ENCODE assay signal across 11 cellular contexts in the genomic region with DNA sequence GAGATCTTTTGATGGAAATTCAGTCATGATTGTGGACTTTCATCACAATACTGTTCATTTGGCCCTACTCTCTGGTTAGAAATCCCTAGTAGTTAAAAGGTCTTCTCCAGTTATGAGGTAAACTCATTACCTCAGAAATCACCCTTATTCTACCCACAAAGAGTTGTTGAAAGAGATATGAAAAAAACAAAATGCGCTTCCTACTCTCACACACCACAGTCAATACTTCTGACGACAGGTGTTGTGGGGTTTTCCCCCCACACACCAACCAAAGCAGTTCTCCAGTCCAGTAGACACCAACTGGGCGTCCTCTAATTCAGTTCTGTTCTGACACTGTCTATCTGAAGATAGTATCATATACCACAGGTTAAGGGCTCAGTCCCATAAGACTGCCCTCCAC. TPM values are rescaled to one million over a fixed set of nuclear protein-coding genes. Genes with fewer than 3 reads are reported as not detected.
DNase-seq lines count a peak whose midpoint lies in the region; ATAC-seq and TF ChIP-seq lines count a peak whose summit lies in the region.
"Had no signal": no experiment of that assay in that cellular context is flagged by ENCODE, and none has a peak within 500 bp of the region (broad histone marks: within the 10 kb centered on the region; RNA-seq: fewer than 3 reads in every experiment).

No MANE protein-coding gene starts in this region.

- H3K27me3 ChIP-seq in stomach = no peaks in the 10 kb centered on the region
- H3K27me3 ChIP-seq in osteoblast (ENCODE audit: insufficient read depth, low read length) = no peaks in the 10 kb centered on the region

- H4K20me1 ChIP-seq in osteoblast (ENCODE audit: insufficient read depth, low read length) = no peaks in the 10 kb centered on the region

- H3K79me2 ChIP-seq in osteoblast (ENCODE audit: insufficient read depth, low read length) = no peaks in the 10 kb centered on the region

- H3K9me3 ChIP-seq in stomach (no peaks in the 10 kb centered on the region), osteoblast (ENCODE audit: low read depth, low read length) (no peaks in the 10 kb centered on the region)
- H3K9me3 ChIP-seq: HAP-1 had no signal

- DNase-seq in GM12864 (ENCODE audit: low read depth) (peak; percentile 51), stomach (no peak), NCI-H187 (lab: John Stamatoyannopoulos, UW) (no peak), osteoblast (ENCODE audit: insufficient read length, low spot score, missing footprints) (no peak), COLO829 (ENCODE audit: low spot score) (no peak)
- DNase-seq: hippocampal formation, midbrain had no signal

- ATAC-seq in GM19328 (IDR thresholded peaks at IDR 0.05; ENCODE audit: unreplicated experiment) (peak; percentile 90), HG02759 (IDR thresholded peaks at IDR 0.05; ENCODE audit: unreplicated experiment) (peak; percentile 100), HG03460 (IDR thresholded peaks at IDR 0.05; ENCODE audit: unreplicated experiment) (peak; percentile 86)

- no peak overlapping the region for H2AFZ ChIP-seq in osteoblast (ENCODE audit: low read length)

- no peak overlapping the region for H3K27ac ChIP-seq in stomach
- H3K27ac ChIP-seq in osteoblast (ENCODE audit: low read depth, low read length) = no peak overlapping the region

- intact Hi-C loops in stomach (cut with DNase I; ENCODE audit: low total_unique reads) = no loop called here

- H3K4me1 ChIP-seq in stomach (no peaks in the 10 kb centered on the region), osteoblast (ENCODE audit: insufficient read depth, low read length) (no peaks in the 10 kb centered on the region)
- H3K4me1 ChIP-seq: HAP-1 had no signal

- no peak for TF ChIP-seq EP300 in stomach (IDR thresholded peaks at IDR 0.05)

- H3K4me2 ChIP-seq in osteoblast (ENCODE audit: insufficient read depth, low read length) = no peak overlapping the region

- no peak for TF ChIP-seq CTCF in GM12864 (IDR thresholded peaks at IDR 0.05; ENCODE audit: low read depth, low read length, missing control alignments)
- TF ChIP-seq CTCF in stomach (IDR thresholded peaks at IDR 0.05) = no peak
- TF ChIP-seq CTCF in osteoblast (IDR thresholded peaks at IDR 0.05; ENCODE audit: extremely low read depth, low read depth, low read length) = no peak

- no peak for TF ChIP-seq POLR2A in stomach (IDR thresholded peaks at IDR 0.05)

- WGBS in stomach, 5 donors = 87 to 95% (median 92%) methylated on average over 3 of the region's 3 CpGs

- H3K4me3 ChIP-seq in GM12864 (ENCODE audit: low read depth, low read length) (no peak overlapping the region), stomach (no peak overlapping the region), osteoblast (ENCODE audit: insufficient read depth, low read length) (no peak overlapping the region)
- H3K4me3 ChIP-seq: HAP-1 had no signal

- no peaks in the 10 kb centered on the region for H3K36me3 ChIP-seq in stomach
- H3K36me3 ChIP-seq in osteoblast (ENCODE audit: insufficient read depth, low read length) = no peaks in the 10 kb centered on the region
- H3K36me3 ChIP-seq: HAP-1 had no signal

RNA-seq across cellular contexts. Expression of gene TRMT5, which starts 54.9 kb away (rescaled TPM):
- 1 to 10 TPM; 2.0 to 9.9 (median 4.2) TPM for total RNA-seq in stomach
- polyA plus RNA-seq in stomach = 1 to 10 TPM; 3.4 to 7.2 (median 4.2) TPM
- total RNA-seq in osteoblast = 11.2 and 13.8 TPM in 2 replicates

RNA-seq across cellular contexts. Expression of gene SLC38A6, which starts 55.0 kb away (rescaled TPM):
- total RNA-seq in stomach = 10 to 100 TPM in 2 of 5 donors, 1 to 10 TPM in 2, not detected in 1; 2.9 to 45.9 (median 18.8) TPM
- 1 to 10 TPM; 4.5 to 8.6 (median 6.3) TPM for polyA plus RNA-seq in stomach
- 112 TPM in 2 replicates for total RNA-seq in osteoblast
